1 cellular context compared by ENCODE assay signal in the genomic region with DNA sequence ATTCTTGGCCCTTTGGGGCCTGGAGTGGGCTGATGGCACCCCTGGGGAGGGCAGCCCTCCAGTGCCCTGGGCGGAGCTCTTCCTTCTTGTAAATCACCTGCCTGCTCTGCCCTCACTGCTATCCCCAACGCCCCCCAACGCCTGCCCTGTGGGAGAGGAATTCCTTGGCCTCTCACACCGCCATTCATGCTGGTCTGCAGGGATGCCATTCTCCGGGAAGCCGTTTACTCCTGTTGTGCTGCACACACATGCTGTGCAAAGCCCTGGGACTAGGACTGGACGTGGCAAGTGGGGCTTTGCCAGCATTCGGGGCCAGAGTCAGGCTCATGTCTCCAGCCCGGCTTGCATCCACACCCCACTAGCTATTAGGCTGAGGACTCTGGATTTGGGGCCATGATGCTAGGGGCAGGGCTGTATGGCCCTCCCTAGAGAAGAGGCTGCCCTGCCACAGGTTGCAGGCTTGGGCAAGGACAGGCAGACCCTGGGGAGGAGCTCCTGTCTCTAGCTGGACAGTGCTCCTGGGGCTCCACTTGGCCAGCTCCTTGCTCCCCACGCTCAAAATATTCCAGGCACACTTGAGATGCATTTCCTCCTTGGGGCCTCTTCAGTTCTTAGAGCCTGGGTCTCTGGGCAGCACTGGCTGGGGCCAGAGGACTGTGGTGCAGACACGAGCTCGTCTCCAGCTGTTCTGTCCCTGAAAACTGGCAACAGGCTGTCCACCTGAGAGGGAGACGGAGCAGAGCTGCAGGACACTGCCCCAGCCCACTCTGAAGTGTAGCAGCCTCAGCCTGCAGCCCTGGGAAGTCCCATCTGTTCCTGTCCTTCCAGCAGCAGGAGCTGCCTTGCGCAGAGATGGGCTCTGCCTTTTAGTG.
TF ChIP-seq lines count a peak whose summit lies in the region.

No MANE protein-coding gene starts in this region.

TF ChIP-seq in IMR-90, 13 proteins besides CTCF, POLR2A, EP300 and RAD21 (continued from another document):
- TF ChIP-seq, protein P1, sequence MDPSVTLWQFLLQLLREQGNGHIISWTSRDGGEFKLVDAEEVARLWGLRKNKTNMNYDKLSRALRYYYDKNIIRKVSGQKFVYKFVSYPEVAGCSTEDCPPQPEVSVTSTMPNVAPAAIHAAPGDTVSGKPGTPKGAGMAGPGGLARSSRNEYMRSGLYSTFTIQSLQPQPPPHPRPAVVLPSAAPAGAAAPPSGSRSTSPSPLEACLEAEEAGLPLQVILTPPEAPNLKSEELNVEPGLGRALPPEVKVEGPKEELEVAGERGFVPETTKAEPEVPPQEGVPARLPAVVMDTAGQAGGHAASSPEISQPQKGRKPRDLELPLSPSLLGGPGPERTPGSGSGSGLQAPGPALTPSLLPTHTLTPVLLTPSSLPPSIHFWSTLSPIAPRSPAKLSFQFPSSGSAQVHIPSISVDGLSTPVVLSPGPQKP (IDR thresholded peaks at IDR 0.05; ENCODE audit: borderline replicate concordance, low read depth, low read length), result no peak
- TF ChIP-seq RFX5 (IDR thresholded peaks at IDR 0.05; ENCODE audit: low read depth, low read length), result no peak
- TF ChIP-seq MAZ (IDR thresholded peaks at IDR 0.05; ENCODE audit: borderline replicate concordance, low read depth, low read length), result no peak
- no peak for TF ChIP-seq SMC3 (IDR thresholded peaks at IDR 0.05; ENCODE audit: low read depth, low read length)
- TF ChIP-seq MAFK (IDR thresholded peaks at IDR 0.05; ENCODE audit: low read depth, low read length), result no peak
